In genomic region chr15:90545095-90545494, GRCh38 we compare ENCODE assay signal across 1 cellular context.
TF ChIP-seq lines count a peak whose summit lies in the region.

No MANE protein-coding gene starts in this region.

TF ChIP-seq in endothelial cell of umbilical vein, 7 proteins besides CTCF, POLR2A, EP300 and RAD21:
- no peak for TF ChIP-seq POLR2AphosphoS5 (IDR thresholded peaks at IDR 0.05; ENCODE audit: insufficient read depth, low read depth, low read length)
- TF ChIP-seq MYC (IDR thresholded peaks at IDR 0.05; ENCODE audit: low read depth, low read length): no peak
- TF ChIP-seq JUN (IDR thresholded peaks at IDR 0.05; ENCODE audit: borderline replicate concordance, insufficient read depth, insufficient read length, low read depth): no peak
